Comparison of ENCODE assay signal across 8 cellular contexts in the genomic region with DNA sequence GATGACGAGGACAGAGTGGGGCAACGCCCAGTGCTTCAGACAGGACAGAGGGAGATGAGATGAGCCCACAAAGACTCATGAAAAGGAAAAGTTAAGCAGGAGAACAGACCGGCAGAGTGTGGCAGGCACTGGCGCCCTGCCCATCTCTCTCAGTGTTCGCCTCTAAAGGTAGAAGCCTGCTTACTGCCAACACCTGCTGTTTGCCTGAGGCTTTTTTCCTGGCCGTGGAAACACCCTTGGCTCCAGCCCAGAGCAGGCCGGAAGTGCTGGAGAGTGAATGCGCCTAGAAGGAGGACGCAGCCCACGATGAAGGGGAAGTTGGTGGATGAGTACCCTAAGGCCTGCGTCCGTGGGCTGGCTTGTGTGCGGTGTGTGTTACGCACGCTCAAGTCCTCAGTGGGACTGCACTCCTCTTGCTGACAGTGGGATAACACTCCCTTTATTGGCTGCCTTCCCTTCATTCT. TPM values are rescaled to one million over a fixed set of nuclear protein-coding genes. Genes with fewer than 3 reads are reported as not detected.
A peak's percentile ranks its signal among the peaks of the same experiment; 100 is the strongest.
DNase-seq lines count a peak whose midpoint lies in the region; ATAC-seq and TF ChIP-seq lines count a peak whose summit lies in the region.

No MANE protein-coding gene starts in this region.

- no peak overlapping the region for H3K18ac ChIP-seq in trophoblast cell (ENCODE audit: low read length)

- H2BK120ac ChIP-seq in trophoblast cell (ENCODE audit: insufficient read depth, low read length, poor library complexity) = no peak overlapping the region

- H3K4me1 ChIP-seq in colonic mucosa (no peaks in the 10 kb centered on the region), trophoblast cell (ENCODE audit: control insufficient read depth in 1 of 2, insufficient read depth in 2 of 2, low read length in 2 of 2) (peaks cover 3 to 10% of the 10 kb centered on the region in 2 experiments)

- WGBS in trophoblast cell (ENCODE audit: extremely low coverage, insufficient coverage, insufficient read length) = no CpG with 5 or more reads among the region's 15 CpGs

- H3K14ac ChIP-seq in trophoblast cell (ENCODE audit: low read length) = no peak overlapping the region

- peak overlapping the region; percentile 89 for H3K27ac ChIP-seq in HL-60 (replicated peaks)
- peak overlapping the region; percentile 42 for H3K27ac ChIP-seq in colonic mucosa
- no peak overlapping the region for H3K27ac ChIP-seq in trophoblast cell (ENCODE audit: low read depth, low read length)

- H3K4me3 ChIP-seq in HL-60 (replicated peaks; ENCODE audit: insufficient read depth, low read length) = no peak overlapping the region
- no peak overlapping the region for H3K4me3 ChIP-seq in colonic mucosa
- H3K4me3 ChIP-seq in trophoblast cell (ENCODE audit: low read depth, low read length) = peak overlapping the region; percentile 4

- H2AK5ac ChIP-seq in trophoblast cell (ENCODE audit: low read length) = no peak overlapping the region

- H3K23ac ChIP-seq in trophoblast cell (ENCODE audit: low read length) = no peak overlapping the region

- H4K12ac ChIP-seq in trophoblast cell (ENCODE audit: low read depth, low read length) = no peak overlapping the region

- intact Hi-C loops in colonic mucosa (cut with DNase I) = no loop called here

- no peak overlapping the region for H3K4me2 ChIP-seq in trophoblast cell (ENCODE audit: low read length)

- H2BK12ac ChIP-seq in trophoblast cell (ENCODE audit: low read length) = no peak overlapping the region

- no peak overlapping the region for H2AFZ ChIP-seq in trophoblast cell (ENCODE audit: insufficient read depth, low read length, poor library complexity)

- no peak overlapping the region for H4K8ac ChIP-seq in trophoblast cell (ENCODE audit: low read depth, low read length)

- no peak overlapping the region for H2BK5ac ChIP-seq in trophoblast cell (ENCODE audit: low read depth, low read length, poor library complexity)

- TF ChIP-seq CTCF in HL-60 (IDR thresholded peaks at IDR 0.05; ENCODE audit: insufficient read depth, low read length) (no peak), colonic mucosa (IDR thresholded peaks at IDR 0.05) (no peak)

- H3K27me3 ChIP-seq in HL-60 (ENCODE audit: insufficient read depth, poor library complexity, severe bottlenecking) (no peaks in the 10 kb centered on the region), colonic mucosa (no peaks in the 10 kb centered on the region), trophoblast cell (ENCODE audit: insufficient read depth, low read length) (no peaks in the 10 kb centered on the region)

- peak overlapping the region in 1 of 2 donors; percentile 52 for H3K9ac ChIP-seq in colonic mucosa (ENCODE audit: low read depth in 2 of 2, low read length in 2 of 2)
- H3K9ac ChIP-seq in trophoblast cell (ENCODE audit: low read length) = no peak overlapping the region

- no peaks in the 10 kb centered on the region for H3K79me2 ChIP-seq in trophoblast cell (ENCODE audit: control insufficient read depth, insufficient read depth, low read length, poor library complexity)

- no peaks in the 10 kb centered on the region for H3K79me1 ChIP-seq in trophoblast cell (ENCODE audit: low read length)

- DNase-seq in HL-60 (ENCODE audit: low read depth in 1 of 2, low spot score in 1 of 2) (peak; percentile 50 to 64), NCI-H226 (peak; percentile 58), colonic mucosa (peak; percentile 90), trophoblast cell (peak; percentile 14 to 48), T-helper 2 cell (no peak)
- DNase-seq in activated naive CD4-positive, alpha-beta T cell treated with anti-CD3 and anti-CD28 coated beads, Interleukin-2, amount 50 U/mL, for 16 hours = no peak

- no peaks in the 10 kb centered on the region for H3K36me3 ChIP-seq in colonic mucosa
- H3K36me3 ChIP-seq in trophoblast cell (ENCODE audit: control insufficient read depth in 1 of 2, insufficient read depth in 2 of 2, low read length in 2 of 2) = no peaks in the 10 kb centered on the region

- H4K91ac ChIP-seq in trophoblast cell (ENCODE audit: low read depth, low read length) = no peak overlapping the region

- H3K9me3 ChIP-seq in colonic mucosa (no peaks in the 10 kb centered on the region), trophoblast cell (ENCODE audit: insufficient read depth, low read depth, low read length) (no peaks in the 10 kb centered on the region)

- no peak overlapping the region for H3K4ac ChIP-seq in trophoblast cell (ENCODE audit: low read depth, low read length)

- ATAC-seq in HG02852 (IDR thresholded peaks at IDR 0.05; ENCODE audit: unreplicated experiment) (no peak), HG02970 (IDR thresholded peaks at IDR 0.05; ENCODE audit: low FRiP score, unreplicated experiment) (no peak)

RNA-seq across cellular contexts. Expression of gene FOXP4, which starts 9.3 kb away (rescaled TPM):
- 10 to 100 TPM; 33.6 to 50.4 TPM for total RNA-seq in colonic mucosa
- 14.4 TPM in 2 replicates for polyA plus RNA-seq in trophoblast cell (2013)

Comparison
In these comparisons a context has a peak if more than half of its experiments do, and no peak if none do; other contexts are left out.
1. DNase-seq: peak in HL-60 (2 of 2), NCI-H226 (single experiment), colonic mucosa (single experiment) and trophoblast cell (2 of 2); none in T-helper 2 cell (0 of 5) and activated naive CD4-positive, alpha-beta T cell treated with anti-CD3 and anti-CD28 coated beads, Interleukin-2, amount 50 U/mL, for 16 hours (single experiment).